In the genomic region with DNA sequence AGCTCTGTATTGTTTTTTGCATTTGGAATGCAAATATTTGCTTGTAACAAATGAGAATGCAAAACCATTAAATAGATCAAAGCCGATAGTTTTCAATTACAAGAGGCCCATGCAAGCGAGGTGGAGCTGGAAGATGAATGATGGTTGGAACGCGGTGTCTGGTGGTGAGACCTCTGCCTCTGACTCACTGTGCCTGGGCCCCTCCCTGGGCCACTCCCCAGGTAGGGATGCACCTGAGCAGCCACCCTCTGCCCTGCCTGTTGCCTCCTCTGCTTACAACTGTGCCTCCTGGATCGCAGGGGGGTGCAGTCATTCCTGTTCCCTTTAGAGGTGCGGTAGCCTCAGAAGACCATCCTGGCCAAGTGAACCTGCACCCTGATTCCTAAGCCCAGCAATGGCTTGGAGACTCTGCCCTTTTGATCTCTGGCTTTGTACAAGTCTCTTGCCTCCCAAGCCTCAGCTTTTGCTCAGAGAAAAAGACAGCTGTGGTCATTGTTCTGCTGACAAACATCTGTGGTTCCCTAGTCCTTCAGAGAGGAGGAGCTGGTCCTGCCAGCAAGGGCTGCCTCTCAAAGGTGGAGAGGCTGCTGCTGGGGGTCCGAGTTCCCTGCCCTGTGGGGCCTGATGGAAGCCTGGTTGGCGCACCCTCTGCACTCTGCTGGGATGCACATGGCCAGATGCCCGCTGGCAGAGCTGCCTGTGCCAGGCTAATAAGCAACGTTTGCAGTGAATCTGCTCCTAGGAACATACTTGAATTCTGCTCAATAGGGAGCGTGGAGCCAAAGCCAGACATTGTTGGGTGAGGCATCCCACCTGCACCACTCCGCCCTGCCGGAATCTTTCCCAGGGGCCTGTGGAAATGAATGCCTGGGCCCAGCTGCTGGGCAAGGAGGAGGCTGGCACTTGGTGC, we compare ENCODE assay signal across 13 cellular contexts.
"Had no signal": no experiment of that assay in that cellular context is flagged by ENCODE, and none has a peak within 500 bp of the region (broad histone marks: within the 10 kb centered on the region; RNA-seq: fewer than 3 reads in every experiment).

No MANE protein-coding gene starts in this region.

- DNase-seq: activated CD4-positive, alpha-beta T cell treated with anti-CD3 and anti-CD28 coated beads for 4 hours; activated naive CD4-positive, alpha-beta T cell treated with anti-CD3 and anti-CD28 coated beads, Interleukin-2, amount 10 ng/mL, durations not matched to agents 7 days and 5 days; effector memory CD8-positive, alpha-beta T cell; mucosa of descending colon; naive thymus-derived CD8-positive, alpha-beta T cell; stomach; thyroid gland; uterus had no signal

- ATAC-seq: activated T-helper 17 cell treated with anti-CD3 and anti-CD28 coated beads, Interleukin-2, amount 50 U/mL, for 72 hours; effector memory CD8-positive, alpha-beta T cell; gastroesophageal sphincter; mucosa of descending colon; naive thymus-derived CD8-positive, alpha-beta T cell had no signal

- H3K36me3 Mint-ChIP-seq: activated naive CD4-positive, alpha-beta T cell treated with anti-CD3 and anti-CD28 coated beads, Interleukin-2, amount 10 ng/mL, durations not matched to agents 7 days and 5 days; naive thymus-derived CD8-positive, alpha-beta T cell had no signal

- H3K9me3 Mint-ChIP-seq: activated naive CD4-positive, alpha-beta T cell treated with anti-CD3 and anti-CD28 coated beads, Interleukin-2, amount 10 ng/mL, durations not matched to agents 7 days and 5 days; activated T-helper 17 cell treated with anti-CD3 and anti-CD28 coated beads, Interleukin-2, amount 50 U/mL, for 72 hours; effector memory CD8-positive, alpha-beta T cell; naive thymus-derived CD8-positive, alpha-beta T cell had no signal

- H3K27me3 Mint-ChIP-seq: activated naive CD4-positive, alpha-beta T cell treated with anti-CD3 and anti-CD28 coated beads, Interleukin-2, amount 10 ng/mL, durations not matched to agents 7 days and 5 days had no signal

- H3K4me3 Mint-ChIP-seq: activated naive CD4-positive, alpha-beta T cell treated with anti-CD3 and anti-CD28 coated beads, Interleukin-2, amount 10 ng/mL, durations not matched to agents 7 days and 5 days; activated T-helper 17 cell treated with anti-CD3 and anti-CD28 coated beads, Interleukin-2, amount 50 U/mL, for 72 hours; effector memory CD8-positive, alpha-beta T cell; naive thymus-derived CD8-positive, alpha-beta T cell had no signal

- H3K27ac ChIP-seq: epithelial cell of prostate, gastroesophageal sphincter, right atrium auricular region, skin epidermis, stomach, thyroid gland, uterus had no signal

- H3K4me1 Mint-ChIP-seq: activated naive CD4-positive, alpha-beta T cell treated with anti-CD3 and anti-CD28 coated beads, Interleukin-2, amount 10 ng/mL, durations not matched to agents 7 days and 5 days; activated T-helper 17 cell treated with anti-CD3 and anti-CD28 coated beads, Interleukin-2, amount 50 U/mL, for 72 hours had no signal

- H3K27ac Mint-ChIP-seq: activated naive CD4-positive, alpha-beta T cell treated with anti-CD3 and anti-CD28 coated beads, Interleukin-2, amount 10 ng/mL, durations not matched to agents 7 days and 5 days; activated T-helper 17 cell treated with anti-CD3 and anti-CD28 coated beads, Interleukin-2, amount 50 U/mL, for 72 hours; effector memory CD8-positive, alpha-beta T cell; naive thymus-derived CD8-positive, alpha-beta T cell had no signal
